9 cellular contexts compared by ENCODE assay signal in the genomic region with DNA sequence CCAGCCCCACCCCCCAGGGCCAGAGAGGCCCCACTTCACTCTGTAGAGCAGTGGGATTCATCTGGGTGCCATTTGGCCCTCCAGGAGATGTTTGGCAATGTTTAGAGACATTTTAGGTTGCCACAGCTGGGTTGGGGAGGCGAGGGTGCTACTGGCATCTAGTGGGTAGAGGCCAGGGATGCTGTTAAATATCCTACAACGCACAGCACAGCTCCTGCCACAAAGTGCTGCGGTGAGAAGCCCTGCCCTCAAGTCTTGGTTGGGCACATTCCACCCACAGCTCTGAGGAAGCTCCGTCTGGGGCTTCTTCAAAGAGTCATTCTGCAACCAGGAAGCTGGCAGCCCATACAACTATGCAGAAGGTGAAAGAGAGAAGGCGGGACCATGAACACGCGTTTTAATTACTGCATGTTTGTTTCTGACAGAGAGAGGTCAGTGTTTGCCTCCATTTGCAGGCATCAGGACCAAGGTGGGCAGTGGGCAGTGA. TPM values are rescaled to one million over a fixed set of nuclear protein-coding genes. Genes with fewer than 3 reads are reported as not detected.
A peak's percentile ranks its signal among the peaks of the same experiment; 100 is the strongest.
DNase-seq lines count a peak whose midpoint lies in the region; ATAC-seq and TF ChIP-seq lines count a peak whose summit lies in the region.
"Had no signal": no experiment of that assay in that cellular context is flagged by ENCODE, and none has a peak within 500 bp of the region (broad histone marks: within the 10 kb centered on the region; RNA-seq: fewer than 3 reads in every experiment).

No MANE protein-coding gene starts in this region.

- no peaks in the 10 kb centered on the region for H3K9me3 ChIP-seq in ovary

- DNase-seq in SW480 (ENCODE audit: low spot score), result peak; percentile 4
- DNase-seq in activated naive CD8-positive, alpha-beta T cell treated with anti-CD3 and anti-CD28 coated beads, Interleukin-2, amount 50 U/mL, for 16 hours (ENCODE audit: low read depth, low spot score), result peak; percentile 23
- peak; percentile 69 to 71 for DNase-seq in stimulated activated CD4-positive, alpha-beta T cell treated with anti-CD3 and anti-CD28 coated beads, Interleukin-2, amount 100 ng/mL, for 24 hours
- no peak for DNase-seq in ovary
- no peak for DNase-seq in NCI-H524 (lab: John Stamatoyannopoulos, UW)
- DNase-seq in osteocyte (ENCODE audit: extremely low spot score, unreplicated experiment), result no peak

- H3K36me3 ChIP-seq in ovary, result no peaks in the 10 kb centered on the region

- no peaks in the 10 kb centered on the region for H3K27me3 ChIP-seq in ovary

- H3K36me3 Mint-ChIP-seq in osteocyte (ENCODE audit: unreplicated experiment), result no peaks in the 10 kb centered on the region

- peaks cover 5% of the 10 kb centered on the region for H3K9me3 Mint-ChIP-seq in osteocyte (ENCODE audit: unreplicated experiment)

- 79 to 83% (median 81%) methylated on average over 7 of the region's 7 CpGs for WGBS in ovary, 3 donors

- TF ChIP-seq CTCF in ovary (IDR thresholded peaks at IDR 0.05) (no peak), osteocyte (IDR thresholded peaks at IDR 0.05) (no peak)

- peaks cover 35% of the 10 kb centered on the region for H3K4me1 Mint-ChIP-seq in osteocyte (ENCODE audit: unreplicated experiment)

- no peaks in the 10 kb centered on the region for H3K27me3 Mint-ChIP-seq in osteocyte (ENCODE audit: unreplicated experiment)

- TF ChIP-seq POLR2A in ovary (IDR thresholded peaks at IDR 0.05), result no peak

- no peak for TF ChIP-seq EP300 in ovary (IDR thresholded peaks at IDR 0.05)

- intact Hi-C loops in ovary (cut with DNase I), result loop anchor here in 1 of 4 donors (10.0 kb wide), 1 partner anchor 118 kb away; a partner anchor contains a TSS

- ATAC-seq in GM18502 (IDR thresholded peaks at IDR 0.05; ENCODE audit: poor library complexity, unreplicated experiment) (peak; percentile 80), HG02852 (IDR thresholded peaks at IDR 0.05; ENCODE audit: unreplicated experiment) (peak; percentile 64)

- no peak overlapping the region for H3K4me3 ChIP-seq in ovary

- no peak overlapping the region for H3K27ac Mint-ChIP-seq in osteocyte (ENCODE audit: unreplicated experiment)

- peak overlapping the region in 1 of 2 donors; percentile 30 for H3K27ac ChIP-seq in ovary

- no peak overlapping the region for H3K4me3 Mint-ChIP-seq in osteocyte (ENCODE audit: unreplicated experiment)

- H3K4me1 ChIP-seq in ovary (ENCODE audit: insufficient read depth), result peaks cover 1% of the 10 kb centered on the region

RNA-seq across cellular contexts. Expression of a gene that starts 48.1 kb away (rescaled TPM):
- total RNA-seq in ovary, result 1 to 10 TPM in 1 of 7 donors, under 1 TPM in 3, not detected in 3; 0.10 to 1.0 (median 0.74) TPM
- 1 to 10 TPM in 1 of 2 donors, not detected in 1; 1.6 TPM for polyA plus RNA-seq in ovary
- total RNA-seq in osteocyte, result not detected in 2 replicates
- total RNA-seq: HT1080 had no signal

Comparison
In these comparisons a context has a peak if more than half of its experiments do, and no peak if none do; other contexts are left out.
1. DNase-seq: peak in SW480 (single experiment), activated naive CD8-positive, alpha-beta T cell treated with anti-CD3 and anti-CD28 coated beads, Interleukin-2, amount 50 U/mL, for 16 hours (single experiment) and stimulated activated CD4-positive, alpha-beta T cell treated with anti-CD3 and anti-CD28 coated beads, Interleukin-2, amount 100 ng/mL, for 24 hours (2 of 2); none in ovary (0 of 5), NCI-H524 (0 of 2) and osteocyte (single experiment).